1 cellular context compared by ENCODE assay signal in the genomic region with DNA sequence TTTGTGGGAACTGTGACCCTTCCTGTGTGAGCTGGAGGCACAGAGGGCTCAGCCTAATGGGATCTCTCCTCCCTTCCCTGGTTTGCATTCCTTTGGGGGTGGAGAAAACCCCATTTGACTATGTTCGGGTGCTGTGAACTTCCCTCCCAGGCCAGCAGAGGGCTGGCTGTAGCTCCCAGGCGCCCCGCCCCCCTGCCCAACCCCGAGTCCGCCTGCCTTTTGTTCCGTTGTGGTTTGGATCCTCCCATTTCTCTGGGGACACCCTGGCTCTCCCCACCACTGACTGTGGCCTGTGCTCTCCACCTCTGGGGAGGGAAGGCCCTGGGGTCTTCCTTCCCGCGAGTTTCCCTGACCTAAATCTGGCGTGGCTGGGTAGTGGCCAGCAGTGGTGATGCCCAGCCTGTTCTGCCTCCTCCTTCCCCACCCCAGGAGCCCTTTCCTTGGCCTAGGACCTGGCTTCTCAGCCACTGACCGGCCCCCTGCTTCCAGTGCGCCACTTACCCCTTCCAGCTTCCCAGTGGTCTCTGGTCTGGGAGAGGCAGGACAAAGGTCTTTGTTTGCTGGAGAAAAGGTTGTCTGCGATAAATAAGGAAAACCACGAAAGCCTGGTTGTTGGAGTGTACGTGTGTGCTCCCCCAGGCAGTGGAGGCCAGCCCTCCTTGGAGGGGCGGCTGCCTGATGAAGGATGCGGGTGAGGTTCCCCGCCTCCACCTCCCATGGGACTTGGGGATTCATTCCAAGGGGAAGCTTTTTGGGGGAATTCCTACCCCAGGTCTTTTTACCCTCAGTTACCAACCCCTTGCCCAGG.
A peak's percentile ranks its signal among the peaks of the same experiment; 100 is the strongest.
TF ChIP-seq lines count a peak whose summit lies in the region.

No MANE protein-coding gene starts in this region.

TF ChIP-seq in HepG2, 621 proteins besides CTCF, POLR2A, EP300 and RAD21 (continued from another document and continues in another):
- TF ChIP-seq, protein P1, sequence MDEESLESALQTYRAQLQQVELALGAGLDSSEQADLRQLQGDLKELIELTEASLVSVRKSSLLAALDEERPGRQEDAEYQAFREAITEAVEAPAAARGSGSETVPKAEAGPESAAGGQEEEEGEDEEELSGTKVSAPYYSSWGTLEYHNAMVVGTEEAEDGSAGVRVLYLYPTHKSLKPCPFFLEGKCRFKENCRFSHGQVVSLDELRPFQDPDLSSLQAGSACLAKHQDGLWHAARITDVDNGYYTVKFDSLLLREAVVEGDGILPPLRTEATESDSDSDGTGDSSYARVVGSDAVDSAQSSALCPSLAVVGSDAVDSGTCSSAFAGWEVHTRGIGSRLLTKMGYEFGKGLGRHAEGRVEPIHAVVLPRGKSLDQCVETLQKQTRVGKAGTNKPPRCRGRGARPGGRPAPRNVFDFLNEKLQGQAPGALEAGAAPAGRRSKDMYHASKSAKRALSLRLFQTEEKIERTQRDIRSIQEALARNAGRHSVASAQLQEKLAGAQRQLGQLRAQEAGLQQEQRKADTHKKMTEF (CRISPR knock-in tag; IDR thresholded peaks at IDR 0.05) = no peak; the same call in 1 of the 2 replicates
- no peak for TF ChIP-seq RXRA (CRISPR knock-in tag; IDR thresholded peaks at IDR 0.05)
- TF ChIP-seq, protein P2, sequence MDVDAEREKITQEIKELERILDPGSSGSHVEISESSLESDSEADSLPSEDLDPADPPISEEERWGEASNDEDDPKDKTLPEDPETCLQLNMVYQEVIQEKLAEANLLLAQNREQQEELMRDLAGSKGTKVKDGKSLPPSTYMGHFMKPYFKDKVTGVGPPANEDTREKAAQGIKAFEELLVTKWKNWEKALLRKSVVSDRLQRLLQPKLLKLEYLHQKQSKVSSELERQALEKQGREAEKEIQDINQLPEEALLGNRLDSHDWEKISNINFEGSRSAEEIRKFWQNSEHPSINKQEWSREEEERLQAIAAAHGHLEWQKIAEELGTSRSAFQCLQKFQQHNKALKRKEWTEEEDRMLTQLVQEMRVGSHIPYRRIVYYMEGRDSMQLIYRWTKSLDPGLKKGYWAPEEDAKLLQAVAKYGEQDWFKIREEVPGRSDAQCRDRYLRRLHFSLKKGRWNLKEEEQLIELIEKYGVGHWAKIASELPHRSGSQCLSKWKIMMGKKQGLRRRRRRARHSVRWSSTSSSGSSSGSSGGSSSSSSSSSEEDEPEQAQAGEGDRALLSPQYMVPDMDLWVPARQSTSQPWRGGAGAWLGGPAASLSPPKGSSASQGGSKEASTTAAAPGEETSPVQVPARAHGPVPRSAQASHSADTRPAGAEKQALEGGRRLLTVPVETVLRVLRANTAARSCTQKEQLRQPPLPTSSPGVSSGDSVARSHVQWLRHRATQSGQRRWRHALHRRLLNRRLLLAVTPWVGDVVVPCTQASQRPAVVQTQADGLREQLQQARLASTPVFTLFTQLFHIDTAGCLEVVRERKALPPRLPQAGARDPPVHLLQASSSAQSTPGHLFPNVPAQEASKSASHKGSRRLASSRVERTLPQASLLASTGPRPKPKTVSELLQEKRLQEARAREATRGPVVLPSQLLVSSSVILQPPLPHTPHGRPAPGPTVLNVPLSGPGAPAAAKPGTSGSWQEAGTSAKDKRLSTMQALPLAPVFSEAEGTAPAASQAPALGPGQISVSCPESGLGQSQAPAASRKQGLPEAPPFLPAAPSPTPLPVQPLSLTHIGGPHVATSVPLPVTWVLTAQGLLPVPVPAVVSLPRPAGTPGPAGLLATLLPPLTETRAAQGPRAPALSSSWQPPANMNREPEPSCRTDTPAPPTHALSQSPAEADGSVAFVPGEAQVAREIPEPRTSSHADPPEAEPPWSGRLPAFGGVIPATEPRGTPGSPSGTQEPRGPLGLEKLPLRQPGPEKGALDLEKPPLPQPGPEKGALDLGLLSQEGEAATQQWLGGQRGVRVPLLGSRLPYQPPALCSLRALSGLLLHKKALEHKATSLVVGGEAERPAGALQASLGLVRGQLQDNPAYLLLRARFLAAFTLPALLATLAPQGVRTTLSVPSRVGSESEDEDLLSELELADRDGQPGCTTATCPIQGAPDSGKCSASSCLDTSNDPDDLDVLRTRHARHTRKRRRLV (CRISPR knock-in tag; IDR thresholded peaks at IDR 0.05) = 0 out of 2 replicates have a peak, but pooled peaks have one; percentile 33
- TF ChIP-seq RARA (CRISPR knock-in tag; IDR thresholded peaks at IDR 0.05) = no peak
- TF ChIP-seq HMG20B (CRISPR knock-in tag; conservative IDR thresholded peaks at IDR 0.05) = no peak
- no peak for TF ChIP-seq KMT2B (CRISPR knock-in tag; IDR thresholded peaks at IDR 0.05)
- no peak for TF ChIP-seq NFYC (CRISPR knock-in tag; IDR thresholded peaks at IDR 0.05)
- TF ChIP-seq AKAP8 (CRISPR knock-in tag; IDR thresholded peaks at IDR 0.05) = no peak; the same call in 1 of the 2 replicates
- TF ChIP-seq, protein P3, sequence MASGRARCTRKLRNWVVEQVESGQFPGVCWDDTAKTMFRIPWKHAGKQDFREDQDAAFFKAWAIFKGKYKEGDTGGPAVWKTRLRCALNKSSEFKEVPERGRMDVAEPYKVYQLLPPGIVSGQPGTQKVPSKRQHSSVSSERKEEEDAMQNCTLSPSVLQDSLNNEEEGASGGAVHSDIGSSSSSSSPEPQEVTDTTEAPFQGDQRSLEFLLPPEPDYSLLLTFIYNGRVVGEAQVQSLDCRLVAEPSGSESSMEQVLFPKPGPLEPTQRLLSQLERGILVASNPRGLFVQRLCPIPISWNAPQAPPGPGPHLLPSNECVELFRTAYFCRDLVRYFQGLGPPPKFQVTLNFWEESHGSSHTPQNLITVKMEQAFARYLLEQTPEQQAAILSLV (CRISPR knock-in tag; IDR thresholded peaks at IDR 0.05; ENCODE audit: borderline replicate concordance) = 0 out of 2 replicates have a peak, but pooled peaks have one; percentile 32
- TF ChIP-seq, protein P4, sequence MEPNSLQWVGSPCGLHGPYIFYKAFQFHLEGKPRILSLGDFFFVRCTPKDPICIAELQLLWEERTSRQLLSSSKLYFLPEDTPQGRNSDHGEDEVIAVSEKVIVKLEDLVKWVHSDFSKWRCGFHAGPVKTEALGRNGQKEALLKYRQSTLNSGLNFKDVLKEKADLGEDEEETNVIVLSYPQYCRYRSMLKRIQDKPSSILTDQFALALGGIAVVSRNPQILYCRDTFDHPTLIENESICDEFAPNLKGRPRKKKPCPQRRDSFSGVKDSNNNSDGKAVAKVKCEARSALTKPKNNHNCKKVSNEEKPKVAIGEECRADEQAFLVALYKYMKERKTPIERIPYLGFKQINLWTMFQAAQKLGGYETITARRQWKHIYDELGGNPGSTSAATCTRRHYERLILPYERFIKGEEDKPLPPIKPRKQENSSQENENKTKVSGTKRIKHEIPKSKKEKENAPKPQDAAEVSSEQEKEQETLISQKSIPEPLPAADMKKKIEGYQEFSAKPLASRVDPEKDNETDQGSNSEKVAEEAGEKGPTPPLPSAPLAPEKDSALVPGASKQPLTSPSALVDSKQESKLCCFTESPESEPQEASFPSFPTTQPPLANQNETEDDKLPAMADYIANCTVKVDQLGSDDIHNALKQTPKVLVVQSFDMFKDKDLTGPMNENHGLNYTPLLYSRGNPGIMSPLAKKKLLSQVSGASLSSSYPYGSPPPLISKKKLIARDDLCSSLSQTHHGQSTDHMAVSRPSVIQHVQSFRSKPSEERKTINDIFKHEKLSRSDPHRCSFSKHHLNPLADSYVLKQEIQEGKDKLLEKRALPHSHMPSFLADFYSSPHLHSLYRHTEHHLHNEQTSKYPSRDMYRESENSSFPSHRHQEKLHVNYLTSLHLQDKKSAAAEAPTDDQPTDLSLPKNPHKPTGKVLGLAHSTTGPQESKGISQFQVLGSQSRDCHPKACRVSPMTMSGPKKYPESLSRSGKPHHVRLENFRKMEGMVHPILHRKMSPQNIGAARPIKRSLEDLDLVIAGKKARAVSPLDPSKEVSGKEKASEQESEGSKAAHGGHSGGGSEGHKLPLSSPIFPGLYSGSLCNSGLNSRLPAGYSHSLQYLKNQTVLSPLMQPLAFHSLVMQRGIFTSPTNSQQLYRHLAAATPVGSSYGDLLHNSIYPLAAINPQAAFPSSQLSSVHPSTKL (CRISPR knock-in tag; IDR thresholded peaks at IDR 0.05) = 0 out of 2 replicates have a peak, but pooled peaks have one; percentile 14
- no peak for TF ChIP-seq ZFP41 (CRISPR knock-in tag; IDR thresholded peaks at IDR 0.05; ENCODE audit: borderline replicate concordance)
- TF ChIP-seq KLF6 (CRISPR knock-in tag; IDR thresholded peaks at IDR 0.05) = no peak
- TF ChIP-seq IRF2 (CRISPR knock-in tag; IDR thresholded peaks at IDR 0.05) = no peak
- no peak for TF ChIP-seq RAD51 (IDR thresholded peaks at IDR 0.05; ENCODE audit: borderline replicate concordance)
- TF ChIP-seq MAFG (CRISPR knock-in tag; IDR thresholded peaks at IDR 0.05) = no peak
- TF ChIP-seq ZNF446 (CRISPR knock-in tag; IDR thresholded peaks at IDR 0.05) = no peak
- no peak for TF ChIP-seq ZNF280B (CRISPR knock-in tag; IDR thresholded peaks at IDR 0.05; ENCODE audit: borderline replicate concordance)
- no peak for TF ChIP-seq ZNF674 (CRISPR knock-in tag; IDR thresholded peaks at IDR 0.05; ENCODE audit: low read depth)
- no peak for TF ChIP-seq CENPX (CRISPR knock-in tag; IDR thresholded peaks at IDR 0.05)
- TF ChIP-seq BCL6 (CRISPR knock-in tag; IDR thresholded peaks at IDR 0.05) = peak; percentile 38; the same call in 1 of the 2 replicates
- no peak for TF ChIP-seq FOSL1 (CRISPR knock-in tag; IDR thresholded peaks at IDR 0.05; ENCODE audit: borderline replicate concordance)
- TF ChIP-seq GABPA (IDR thresholded peaks at IDR 0.05; ENCODE audit: low read depth, low read length) = no peak
- no peak for TF ChIP-seq GABPA (CRISPR knock-in tag; IDR thresholded peaks at IDR 0.05; ENCODE audit: low read depth)
- no peak for TF ChIP-seq SALL2 (CRISPR knock-in tag; IDR thresholded peaks at IDR 0.05)
- TF ChIP-seq ZNF256 (CRISPR knock-in tag; conservative IDR thresholded peaks at IDR 0.05) = no peak
- peak; percentile 86; the same call in 1 of the 2 replicates for TF ChIP-seq ZNF572 (CRISPR knock-in tag; IDR thresholded peaks at IDR 0.05)
- TF ChIP-seq TCF7L2 (IDR thresholded peaks at IDR 0.05; ENCODE audit: low read depth, low read length) = no peak
- no peak for TF ChIP-seq PRPF4 (IDR thresholded peaks at IDR 0.05; ENCODE audit: low read depth, low read length, poor library complexity, severe bottlenecking)
- TF ChIP-seq, protein P5, sequence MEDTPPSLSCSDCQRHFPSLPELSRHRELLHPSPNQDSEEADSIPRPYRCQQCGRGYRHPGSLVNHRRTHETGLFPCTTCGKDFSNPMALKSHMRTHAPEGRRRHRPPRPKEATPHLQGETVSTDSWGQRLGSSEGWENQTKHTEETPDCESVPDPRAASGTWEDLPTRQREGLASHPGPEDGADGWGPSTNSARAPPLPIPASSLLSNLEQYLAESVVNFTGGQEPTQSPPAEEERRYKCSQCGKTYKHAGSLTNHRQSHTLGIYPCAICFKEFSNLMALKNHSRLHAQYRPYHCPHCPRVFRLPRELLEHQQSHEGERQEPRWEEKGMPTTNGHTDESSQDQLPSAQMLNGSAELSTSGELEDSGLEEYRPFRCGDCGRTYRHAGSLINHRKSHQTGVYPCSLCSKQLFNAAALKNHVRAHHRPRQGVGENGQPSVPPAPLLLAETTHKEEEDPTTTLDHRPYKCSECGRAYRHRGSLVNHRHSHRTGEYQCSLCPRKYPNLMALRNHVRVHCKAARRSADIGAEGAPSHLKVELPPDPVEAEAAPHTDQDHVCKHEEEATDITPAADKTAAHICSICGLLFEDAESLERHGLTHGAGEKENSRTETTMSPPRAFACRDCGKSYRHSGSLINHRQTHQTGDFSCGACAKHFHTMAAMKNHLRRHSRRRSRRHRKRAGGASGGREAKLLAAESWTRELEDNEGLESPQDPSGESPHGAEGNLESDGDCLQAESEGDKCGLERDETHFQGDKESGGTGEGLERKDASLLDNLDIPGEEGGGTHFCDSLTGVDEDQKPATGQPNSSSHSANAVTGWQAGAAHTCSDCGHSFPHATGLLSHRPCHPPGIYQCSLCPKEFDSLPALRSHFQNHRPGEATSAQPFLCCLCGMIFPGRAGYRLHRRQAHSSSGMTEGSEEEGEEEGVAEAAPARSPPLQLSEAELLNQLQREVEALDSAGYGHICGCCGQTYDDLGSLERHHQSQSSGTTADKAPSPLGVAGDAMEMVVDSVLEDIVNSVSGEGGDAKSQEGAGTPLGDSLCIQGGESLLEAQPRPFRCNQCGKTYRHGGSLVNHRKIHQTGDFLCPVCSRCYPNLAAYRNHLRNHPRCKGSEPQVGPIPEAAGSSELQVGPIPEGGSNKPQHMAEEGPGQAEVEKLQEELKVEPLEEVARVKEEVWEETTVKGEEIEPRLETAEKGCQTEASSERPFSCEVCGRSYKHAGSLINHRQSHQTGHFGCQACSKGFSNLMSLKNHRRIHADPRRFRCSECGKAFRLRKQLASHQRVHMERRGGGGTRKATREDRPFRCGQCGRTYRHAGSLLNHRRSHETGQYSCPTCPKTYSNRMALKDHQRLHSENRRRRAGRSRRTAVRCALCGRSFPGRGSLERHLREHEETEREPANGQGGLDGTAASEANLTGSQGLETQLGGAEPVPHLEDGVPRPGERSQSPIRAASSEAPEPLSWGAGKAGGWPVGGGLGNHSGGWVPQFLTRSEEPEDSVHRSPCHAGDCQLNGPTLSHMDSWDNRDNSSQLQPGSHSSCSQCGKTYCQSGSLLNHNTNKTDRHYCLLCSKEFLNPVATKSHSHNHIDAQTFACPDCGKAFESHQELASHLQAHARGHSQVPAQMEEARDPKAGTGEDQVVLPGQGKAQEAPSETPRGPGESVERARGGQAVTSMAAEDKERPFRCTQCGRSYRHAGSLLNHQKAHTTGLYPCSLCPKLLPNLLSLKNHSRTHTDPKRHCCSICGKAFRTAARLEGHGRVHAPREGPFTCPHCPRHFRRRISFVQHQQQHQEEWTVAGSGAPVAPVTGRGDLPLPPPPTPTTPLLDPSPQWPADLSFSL (CRISPR knock-in tag; IDR thresholded peaks at IDR 0.05) = no peak
- TF ChIP-seq SYNCRIP (IDR thresholded peaks at IDR 0.05; ENCODE audit: insufficient read depth, low read depth, low read length) = no peak
- TF ChIP-seq ATF3 (CRISPR knock-in tag; IDR thresholded peaks at IDR 0.05) = no peak
- TF ChIP-seq ZIK1 (CRISPR knock-in tag; IDR thresholded peaks at IDR 0.05; ENCODE audit: borderline replicate concordance, low read depth) = no peak
- TF ChIP-seq ZNF431 (CRISPR knock-in tag; IDR thresholded peaks at IDR 0.05; ENCODE audit: borderline replicate concordance, low read depth) = no peak
- TF ChIP-seq ONECUT2 (CRISPR knock-in tag; IDR thresholded peaks at IDR 0.05) = no peak
- no peak for TF ChIP-seq FOXA1 (IDR thresholded peaks at IDR 0.05)
- no peak for TF ChIP-seq FOXA1 (CRISPR knock-in tag; IDR thresholded peaks at IDR 0.05)
- no peak for TF ChIP-seq RCOR2 (CRISPR knock-in tag; IDR thresholded peaks at IDR 0.05)
- no peak for TF ChIP-seq TOE1 (CRISPR knock-in tag; IDR thresholded peaks at IDR 0.05)
- TF ChIP-seq PLRG1 (conservative IDR thresholded peaks at IDR 0.05) = no peak
